ENCODE assay signal across 18 cellular contexts in the genomic region with DNA sequence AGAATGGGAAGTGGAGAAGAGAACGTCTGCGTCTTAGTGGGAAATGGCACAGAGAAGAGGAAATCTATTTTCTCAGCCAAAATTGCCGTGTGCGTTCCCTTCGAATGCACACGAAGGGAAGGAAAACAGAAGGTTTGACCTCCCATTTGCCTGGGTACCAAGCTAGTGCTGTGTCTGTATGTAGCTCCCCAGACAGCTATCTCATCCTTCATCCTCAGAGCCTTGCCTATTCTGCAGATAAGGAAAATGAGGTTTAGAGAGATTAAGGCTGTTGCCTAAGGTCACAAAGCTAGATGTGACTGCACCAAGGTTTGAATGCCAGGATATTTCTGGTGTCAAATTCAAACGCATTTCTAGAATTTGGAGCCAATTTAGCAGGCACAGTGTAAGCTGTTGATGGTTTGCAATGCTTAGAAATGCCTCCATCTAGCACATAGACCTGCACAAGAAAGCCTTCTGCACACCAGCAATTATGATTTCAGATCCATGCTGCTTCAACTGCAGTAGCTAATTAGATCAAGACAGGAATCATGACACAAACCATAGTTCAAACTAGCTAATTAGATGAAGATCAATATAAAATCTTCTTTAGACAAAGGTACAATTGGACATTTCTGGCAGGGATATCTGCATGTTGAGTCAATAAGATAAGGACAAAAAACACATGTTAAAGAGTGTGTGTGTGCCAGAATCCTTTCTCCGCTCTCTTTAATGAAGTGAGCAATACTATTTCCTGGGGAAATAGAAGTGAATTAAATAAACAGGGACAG.
"Had no signal": no experiment of that assay in that cellular context is flagged by ENCODE, and none has a peak within 500 bp of the region (broad histone marks: within the 10 kb centered on the region; RNA-seq: fewer than 3 reads in every experiment).

No MANE protein-coding gene starts in this region.

- H3K27me3 ChIP-seq: cardiac muscle cell, esophagus squamous epithelium had no signal

- H3K4me3 ChIP-seq: cardiac muscle cell, esophagus squamous epithelium, tibial artery had no signal

- DNase-seq: activated CD4-positive, alpha-beta T cell treated with anti-CD3 and anti-CD28 coated beads, Interleukin-2, amount 10 ng/mL, durations not matched to agents 7 days and 5 days; activated CD8-positive, alpha-beta memory T cell treated with anti-CD3 and anti-CD28 coated beads, Interleukin-2, amount 50 U/mL, for 48 hours; activated effector memory CD4-positive, alpha-beta T cell treated with Interleukin-2 at 50 U/mL for 16 hours; activated naive CD4-positive, alpha-beta T cell treated with anti-CD3 and anti-CD28 coated beads, Interleukin-2, amount 50 U/mL, for 16 hours; activated T-cell treated with anti-CD3 and anti-CD28 coated beads, Interleukin-2, amount 50 U/mL, for 48 hours; effector CD8-positive, alpha-beta T cell; esophagus squamous epithelium; natural killer cell; stimulated activated CD4-positive, alpha-beta T cell treated with anti-CD3 and anti-CD28 coated beads, Interleukin-1b, Interleukin-23, amount 100 ng/mL, for 48 hours; stimulated activated CD8-positive, alpha-beta memory T cell treated with anti-CD3 and anti-CD28 coated beads, Interleukin-4, amount 100 ng/mL, for 48 hours; stimulated activated naive CD4-positive, alpha-beta T cell treated with Interleukin-2 at 50 U/mL for 16 hours; substantia nigra; tibial artery had no signal

- FAIRE-seq: TTC549 had no signal

- H3K36me3 ChIP-seq: cardiac muscle cell, esophagus squamous epithelium, tibial artery had no signal

- H3K4me1 Mint-ChIP-seq: activated CD4-positive, alpha-beta T cell treated with anti-CD3 and anti-CD28 coated beads, Interleukin-2, amount 10 ng/mL, durations not matched to agents 7 days and 5 days; natural killer cell had no signal

- H3K27ac ChIP-seq: cardiac muscle cell, esophagus squamous epithelium, tibial artery had no signal

- H3K36me3 Mint-ChIP-seq: natural killer cell had no signal

- H3K9me3 ChIP-seq: esophagus squamous epithelium, tibial artery had no signal

- H3K27ac Mint-ChIP-seq: activated CD4-positive, alpha-beta T cell treated with anti-CD3 and anti-CD28 coated beads, Interleukin-2, amount 10 ng/mL, durations not matched to agents 7 days and 5 days; dendritic cell treated with granulocyte-macrophage colony-stimulating factor and Interleukin-4, amounts not matched to agents 40 ng/mL and 50 ng/mL, for 4 days; natural killer cell; T-helper 2 cell treated with Interferon-gamma antibody and Interleukin-4, amounts not matched to agents 5 μg/mL and 100 μg/mL, for 36 hours had no signal

- H3K4me3 Mint-ChIP-seq: activated CD4-positive, alpha-beta T cell treated with anti-CD3 and anti-CD28 coated beads, Interleukin-2, amount 10 ng/mL, durations not matched to agents 7 days and 5 days; dendritic cell treated with granulocyte-macrophage colony-stimulating factor and Interleukin-4, amounts not matched to agents 40 ng/mL and 50 ng/mL, for 4 days; natural killer cell; T-helper 2 cell treated with Interferon-gamma antibody and Interleukin-4, amounts not matched to agents 5 μg/mL and 100 μg/mL, for 36 hours had no signal

- H3K4me1 ChIP-seq: esophagus squamous epithelium, tibial artery had no signal

- H3K9me3 Mint-ChIP-seq: activated CD4-positive, alpha-beta T cell treated with anti-CD3 and anti-CD28 coated beads, Interleukin-2, amount 10 ng/mL, durations not matched to agents 7 days and 5 days; dendritic cell treated with granulocyte-macrophage colony-stimulating factor and Interleukin-4, amounts not matched to agents 40 ng/mL and 50 ng/mL, for 4 days; natural killer cell; T-helper 2 cell treated with Interferon-gamma antibody and Interleukin-4, amounts not matched to agents 5 μg/mL and 100 μg/mL, for 36 hours had no signal

- ATAC-seq: activated CD4-positive, CD25-positive, alpha-beta regulatory T cell treated with anti-CD3 and anti-CD28 coated beads, Interleukin-2, amount 50 U/mL, for 24 hours; natural killer cell had no signal
